ENCODE assay signal across 14 cellular contexts in genomic region chr7:55271069-55271468, GRCh38.
DNase-seq lines count a peak whose midpoint lies in the region; ATAC-seq and TF ChIP-seq lines count a peak whose summit lies in the region.
"Had no signal": no experiment of that assay in that cellular context is flagged by ENCODE, and none has a peak within 500 bp of the region (broad histone marks: within the 10 kb centered on the region; RNA-seq: fewer than 3 reads in every experiment).

No MANE protein-coding gene starts in this region.

- no peak for DNase-seq in BE2C
- no peak for DNase-seq in HFF-Myc (ENCODE audit: extremely low read depth, low read depth)
- no peak for DNase-seq in kidney epithelial cell (ENCODE audit: low read depth)
- no peak for DNase-seq in NCI-H1092 treated with DMSO at 0.1 percent for 48 hours (lab: John Stamatoyannopoulos, UW)
- no peak for DNase-seq in left colon
- DNase-seq: caudate nucleus; DMS153; naive thymus-derived CD8-positive, alpha-beta T cell; NCI-H1105 treated with DMSO at 0.1 percent for 48 hours; stimulated activated CD4-positive, alpha-beta T cell treated with anti-CD3 and anti-CD28 coated beads, Interleukin-1b, Interleukin-23, amount 100 ng/mL, for 48 hours had no signal

- no peaks in the 10 kb centered on the region for H3K4me1 ChIP-seq in BE2C
- H3K4me1 ChIP-seq: SJSA1 had no signal

- H3K4me3 ChIP-seq in BE2C (ENCODE audit: low read depth, low read length) = no peak overlapping the region
- no peak overlapping the region for H3K4me3 ChIP-seq in HFF-Myc (replicated peaks; ENCODE audit: low read depth, low read length)
- H3K4me3 ChIP-seq in WI38 (ENCODE audit: low read depth, low read length) = no peak overlapping the region
- H3K4me3 ChIP-seq in kidney epithelial cell (ENCODE audit: low read depth, low read length) = no peak overlapping the region
- H3K4me3 ChIP-seq: SJSA1 had no signal

- intact Hi-C loops in left colon (cut with DNase I, micrococcal nuclease) = loop anchor here (10.0 kb wide), 2 partner anchors 84 to 154 kb away; no protein-coding TSS in a partner anchor

- H3K36me3 ChIP-seq in BE2C (no peaks in the 10 kb centered on the region), kidney epithelial cell (ENCODE audit: control insufficient read depth, insufficient read depth, low read length) (no peaks in the 10 kb centered on the region)
- H3K36me3 ChIP-seq: SJSA1 had no signal

- H3K9me3 ChIP-seq in BE2C = no peaks in the 10 kb centered on the region
- H3K9me3 ChIP-seq: SJSA1 had no signal

- ATAC-seq in HG02938 (IDR thresholded peaks at IDR 0.05; ENCODE audit: unreplicated experiment) (no peak), HG03097 (IDR thresholded peaks at IDR 0.05; ENCODE audit: low FRiP score, unreplicated experiment) (no peak), left colon (no peak)
- ATAC-seq: naive thymus-derived CD8-positive, alpha-beta T cell had no signal

- H3K27me3 ChIP-seq in BE2C (no peaks in the 10 kb centered on the region), kidney epithelial cell (ENCODE audit: control insufficient read depth, insufficient read depth, low read length) (peaks cover 3% of the 10 kb centered on the region)
- H3K27me3 ChIP-seq: SJSA1 had no signal

- TF ChIP-seq CTCF in BE2C (IDR thresholded peaks at IDR 0.05; ENCODE audit: low read depth, low read length) (peak; percentile 58), HFF-Myc (IDR thresholded peaks at IDR 0.05; ENCODE audit: low read depth, low read length, missing control alignments) (peak; percentile 53), WI38 (IDR thresholded peaks at IDR 0.05; ENCODE audit: low read depth, low read length) (peak; percentile 58), kidney epithelial cell (IDR thresholded peaks at IDR 0.05; ENCODE audit: insufficient read depth, low read length, poor library complexity, severe bottlenecking) (peak; percentile 33)
